Comparison of ENCODE assay signal across 21 cellular contexts in the genomic region with DNA sequence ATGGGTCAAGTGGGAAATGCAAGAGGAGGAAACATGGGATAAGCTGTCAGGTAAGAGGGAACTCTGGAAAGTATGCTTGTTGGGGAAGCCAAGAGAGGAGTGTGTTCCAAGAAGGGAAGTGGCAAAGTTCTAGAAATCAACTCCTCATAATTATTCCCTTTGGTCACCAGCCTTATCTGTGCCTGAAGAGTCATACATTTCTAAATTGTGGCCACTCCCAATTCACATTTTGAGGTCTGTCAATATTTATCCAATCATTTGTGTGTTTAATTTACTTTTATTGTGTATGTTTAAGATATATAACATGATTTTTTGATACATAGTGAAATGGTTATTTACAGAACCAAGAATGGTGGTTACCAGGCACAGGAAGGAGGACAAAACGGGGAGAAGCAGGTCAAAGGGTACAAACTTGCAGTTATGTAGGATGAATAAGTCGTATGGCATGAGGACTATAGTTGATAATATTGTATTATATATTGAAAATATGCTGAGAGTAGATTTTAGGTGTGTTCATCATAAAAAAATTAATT.
"Had no signal": no experiment of that assay in that cellular context is flagged by ENCODE, and none has a peak within 500 bp of the region (broad histone marks: within the 10 kb centered on the region; RNA-seq: fewer than 3 reads in every experiment).

No MANE protein-coding gene starts in this region.

- H3K4me3 ChIP-seq: left ventricle myocardium inferior, lung, ovary, right atrium auricular region, right lobe of liver, stomach, testis, thyroid gland, upper lobe of right lung had no signal

- H3K36me3 ChIP-seq: left ventricle myocardium inferior, ovary, right atrium auricular region, right lobe of liver, stomach, thyroid gland, upper lobe of right lung had no signal

- DNase-seq: hippocampal formation; kidney glomerular epithelial cell; left cardiac atrium; left ventricle myocardium inferior; mesendoderm; naive thymus-derived CD4-positive, alpha-beta T cell; ovary; right lobe of liver; stimulated activated CD4-positive, alpha-beta T cell treated with anti-CD3 and anti-CD28 coated beads, Interleukin-12 subunit alpha, Interleukin-12 subunit beta, amount 100 ng/mL, for 4 hours; stimulated activated CD4-positive, alpha-beta T cell treated with anti-CD3 and anti-CD28 coated beads, Interleukin-15, amount 100 ng/mL, for 24 hours; stimulated activated CD4-positive, alpha-beta T cell treated with anti-CD3 and anti-CD28 coated beads, Interleukin-2, amount 100 ng/mL, for 24 hours; stimulated activated CD4-positive, alpha-beta T cell treated with anti-CD3 and anti-CD28 coated beads, Interleukin-4, amount 100 ng/mL, for 1 hour; stimulated activated naive B cell treated with anti-CD40 and anti-IgM and Interleukin-4, amounts not matched to agents 10 μg/mL and 1 μg/mL and 100 μg/mL, for 72 hours; stimulated activated naive CD8-positive, alpha-beta T cell treated with anti-CD3 and anti-CD28 coated beads, Interleukin-15, Interleukin-2, amounts not matched to agents 100 U/mL and 50 U/mL, for 24 hours; stomach; testis; thyroid gland; upper lobe of right lung had no signal

- H3K4me1 ChIP-seq: left ventricle myocardium inferior, right atrium auricular region, right lobe of liver, stomach, testis, thyroid gland, upper lobe of right lung had no signal

- H3K9me3 ChIP-seq: left ventricle myocardium inferior, ovary, right atrium auricular region, right lobe of liver, stomach, testis, thyroid gland, upper lobe of right lung had no signal

- H3K27ac ChIP-seq: left ventricle myocardium inferior, ovary, right atrium auricular region, right lobe of liver, stomach, testis, thyroid gland, upper lobe of right lung had no signal

- H3K27me3 ChIP-seq: right atrium auricular region, right lobe of liver, stomach, testis, thyroid gland, upper lobe of right lung had no signal

- ATAC-seq: left cardiac atrium; naive thymus-derived CD4-positive, alpha-beta T cell; natural killer cell treated with Interleukin-12 subunit alpha and Interleukin-12 subunit beta and Interleukin-15 and Interleukin-18, amount 100 ng/mL, for 72 hours; right lobe of liver; stimulated activated naive B cell treated with anti-CD40 and anti-IgM and Interleukin-4, amounts not matched to agents 10 μg/mL and 1 μg/mL and 100 μg/mL, for 72 hours; stimulated activated naive CD8-positive, alpha-beta T cell treated with anti-CD3 and anti-CD28 coated beads, Interleukin-15, Interleukin-2, amounts not matched to agents 100 U/mL and 50 U/mL, for 24 hours; upper lobe of right lung had no signal
